ENCODE assay signal across 1 cellular context in the genomic region with DNA sequence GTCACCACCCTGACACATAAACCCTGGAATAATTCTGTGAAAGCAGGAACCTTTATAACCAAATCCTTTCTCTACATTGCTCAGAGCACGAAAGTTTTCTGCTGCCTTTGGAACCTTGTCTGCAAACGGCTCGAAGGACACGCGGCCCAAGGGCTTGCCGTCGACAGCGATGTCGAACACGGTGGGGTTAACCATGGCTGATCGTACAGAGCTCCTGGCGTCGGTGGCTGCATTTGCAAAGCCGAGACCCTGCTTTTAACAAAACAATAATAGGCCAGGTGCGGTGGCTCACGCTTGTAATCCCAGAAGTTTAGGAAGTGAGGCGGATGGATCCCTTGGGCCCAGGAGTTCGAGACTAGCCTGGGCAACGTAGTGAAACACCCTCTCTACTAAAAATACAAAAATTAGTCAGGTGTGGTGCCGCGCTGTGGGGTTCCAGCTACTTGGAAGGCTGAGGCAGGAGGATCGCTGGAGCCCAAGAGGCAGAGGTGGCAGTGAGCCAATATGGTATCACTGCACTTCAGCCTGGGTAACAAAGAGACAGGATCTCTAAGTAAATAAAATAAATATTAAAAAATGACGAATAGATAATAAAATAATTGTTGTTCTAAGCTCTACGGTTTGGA.
TF ChIP-seq lines count a peak whose summit lies in the region.

No MANE protein-coding gene starts in this region.

TF ChIP-seq in SK-N-SH, 30 proteins besides CTCF, POLR2A, EP300 and RAD21:
- TF ChIP-seq, protein P1, sequence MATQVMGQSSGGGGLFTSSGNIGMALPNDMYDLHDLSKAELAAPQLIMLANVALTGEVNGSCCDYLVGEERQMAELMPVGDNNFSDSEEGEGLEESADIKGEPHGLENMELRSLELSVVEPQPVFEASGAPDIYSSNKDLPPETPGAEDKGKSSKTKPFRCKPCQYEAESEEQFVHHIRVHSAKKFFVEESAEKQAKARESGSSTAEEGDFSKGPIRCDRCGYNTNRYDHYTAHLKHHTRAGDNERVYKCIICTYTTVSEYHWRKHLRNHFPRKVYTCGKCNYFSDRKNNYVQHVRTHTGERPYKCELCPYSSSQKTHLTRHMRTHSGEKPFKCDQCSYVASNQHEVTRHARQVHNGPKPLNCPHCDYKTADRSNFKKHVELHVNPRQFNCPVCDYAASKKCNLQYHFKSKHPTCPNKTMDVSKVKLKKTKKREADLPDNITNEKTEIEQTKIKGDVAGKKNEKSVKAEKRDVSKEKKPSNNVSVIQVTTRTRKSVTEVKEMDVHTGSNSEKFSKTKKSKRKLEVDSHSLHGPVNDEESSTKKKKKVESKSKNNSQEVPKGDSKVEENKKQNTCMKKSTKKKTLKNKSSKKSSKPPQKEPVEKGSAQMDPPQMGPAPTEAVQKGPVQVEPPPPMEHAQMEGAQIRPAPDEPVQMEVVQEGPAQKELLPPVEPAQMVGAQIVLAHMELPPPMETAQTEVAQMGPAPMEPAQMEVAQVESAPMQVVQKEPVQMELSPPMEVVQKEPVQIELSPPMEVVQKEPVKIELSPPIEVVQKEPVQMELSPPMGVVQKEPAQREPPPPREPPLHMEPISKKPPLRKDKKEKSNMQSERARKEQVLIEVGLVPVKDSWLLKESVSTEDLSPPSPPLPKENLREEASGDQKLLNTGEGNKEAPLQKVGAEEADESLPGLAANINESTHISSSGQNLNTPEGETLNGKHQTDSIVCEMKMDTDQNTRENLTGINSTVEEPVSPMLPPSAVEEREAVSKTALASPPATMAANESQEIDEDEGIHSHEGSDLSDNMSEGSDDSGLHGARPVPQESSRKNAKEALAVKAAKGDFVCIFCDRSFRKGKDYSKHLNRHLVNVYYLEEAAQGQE (IDR thresholded peaks at IDR 0.05; ENCODE audit: low read depth, low read length) = no peak
- no peak for TF ChIP-seq RXRA (IDR thresholded peaks at IDR 0.05; ENCODE audit: borderline replicate concordance, low read depth)
- no peak for TF ChIP-seq TAF1 (IDR thresholded peaks at IDR 0.05; ENCODE audit: borderline replicate concordance, low read depth, low read length)
- TF ChIP-seq, protein P2, sequence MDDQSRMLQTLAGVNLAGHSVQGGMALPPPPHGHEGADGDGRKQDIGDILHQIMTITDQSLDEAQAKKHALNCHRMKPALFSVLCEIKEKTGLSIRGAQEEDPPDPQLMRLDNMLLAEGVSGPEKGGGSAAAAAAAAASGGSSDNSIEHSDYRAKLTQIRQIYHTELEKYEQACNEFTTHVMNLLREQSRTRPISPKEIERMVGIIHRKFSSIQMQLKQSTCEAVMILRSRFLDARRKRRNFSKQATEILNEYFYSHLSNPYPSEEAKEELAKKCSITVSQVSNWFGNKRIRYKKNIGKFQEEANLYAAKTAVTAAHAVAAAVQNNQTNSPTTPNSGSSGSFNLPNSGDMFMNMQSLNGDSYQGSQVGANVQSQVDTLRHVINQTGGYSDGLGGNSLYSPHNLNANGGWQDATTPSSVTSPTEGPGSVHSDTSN (IDR thresholded peaks at IDR 0.05) = no peak
- TF ChIP-seq MXI1 (IDR thresholded peaks at IDR 0.05; ENCODE audit: low read depth, low read length) = no peak
- no peak for TF ChIP-seq TEAD4 (IDR thresholded peaks at IDR 0.05; ENCODE audit: borderline replicate concordance, insufficient read depth)
- no peak for TF ChIP-seq YY1 (IDR thresholded peaks at IDR 0.05; ENCODE audit: low read depth)
- TF ChIP-seq EZH2phosphoT487 (IDR thresholded peaks at IDR 0.05; ENCODE audit: borderline replicate concordance, low read depth) = no peak
- TF ChIP-seq FOSL2 (IDR thresholded peaks at IDR 0.05; ENCODE audit: borderline replicate concordance, low read depth) = no peak
- TF ChIP-seq, protein P3, sequence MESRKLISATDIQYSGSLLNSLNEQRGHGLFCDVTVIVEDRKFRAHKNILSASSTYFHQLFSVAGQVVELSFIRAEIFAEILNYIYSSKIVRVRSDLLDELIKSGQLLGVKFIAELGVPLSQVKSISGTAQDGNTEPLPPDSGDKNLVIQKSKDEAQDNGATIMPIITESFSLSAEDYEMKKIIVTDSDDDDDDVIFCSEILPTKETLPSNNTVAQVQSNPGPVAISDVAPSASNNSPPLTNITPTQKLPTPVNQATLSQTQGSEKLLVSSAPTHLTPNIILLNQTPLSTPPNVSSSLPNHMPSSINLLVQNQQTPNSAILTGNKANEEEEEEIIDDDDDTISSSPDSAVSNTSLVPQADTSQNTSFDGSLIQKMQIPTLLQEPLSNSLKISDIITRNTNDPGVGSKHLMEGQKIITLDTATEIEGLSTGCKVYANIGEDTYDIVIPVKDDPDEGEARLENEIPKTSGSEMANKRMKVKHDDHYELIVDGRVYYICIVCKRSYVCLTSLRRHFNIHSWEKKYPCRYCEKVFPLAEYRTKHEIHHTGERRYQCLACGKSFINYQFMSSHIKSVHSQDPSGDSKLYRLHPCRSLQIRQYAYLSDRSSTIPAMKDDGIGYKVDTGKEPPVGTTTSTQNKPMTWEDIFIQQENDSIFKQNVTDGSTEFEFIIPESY (IDR thresholded peaks at IDR 0.05; ENCODE audit: borderline replicate concordance, low read depth) = no peak
- no peak for TF ChIP-seq MEF2A (IDR thresholded peaks at IDR 0.05; ENCODE audit: borderline replicate concordance, low read depth)
- TF ChIP-seq FOXJ3 (CRISPR knock-in tag; IDR thresholded peaks at IDR 0.05) = no peak
- TF ChIP-seq POLR2AphosphoS5 (IDR thresholded peaks at IDR 0.05; ENCODE audit: low read depth, low read length) = no peak
- TF ChIP-seq JUND (IDR thresholded peaks at IDR 0.05) = no peak
- TF ChIP-seq CHD2 (IDR thresholded peaks at IDR 0.05; ENCODE audit: low read length, partially characterized antibody) = no peak
- no peak for TF ChIP-seq GABPA (IDR thresholded peaks at IDR 0.05; ENCODE audit: low read depth)
- TF ChIP-seq NRF1 (IDR thresholded peaks at IDR 0.05; ENCODE audit: low read depth, low read length) = no peak
- TF ChIP-seq RFX5 (IDR thresholded peaks at IDR 0.05; ENCODE audit: low read length) = no peak
- TF ChIP-seq GATA2 (CRISPR knock-in tag; IDR thresholded peaks at IDR 0.05) = no peak
- no peak for TF ChIP-seq NFIC (IDR thresholded peaks at IDR 0.05; ENCODE audit: borderline replicate concordance)
TF ChIP-seq in SK-N-SH: peak in this region for 0.
